12 cellular contexts compared by ENCODE assay signal in genomic region chr17:63537991-63538692, GRCh38. TPM values are rescaled to one million over a fixed set of nuclear protein-coding genes. Genes with fewer than 3 reads are reported as not detected.
DNase-seq lines count a peak whose midpoint lies in the region; ATAC-seq and TF ChIP-seq lines count a peak whose summit lies in the region.
"Had no signal": no experiment of that assay in that cellular context is flagged by ENCODE, and none has a peak within 500 bp of the region (broad histone marks: within the 10 kb centered on the region; RNA-seq: fewer than 3 reads in every experiment).

No MANE protein-coding gene starts in this region.

- no peaks in the 10 kb centered on the region for H3K36me3 Mint-ChIP-seq in activated T-helper 17 cell treated with anti-CD3 and anti-CD28 coated beads, Interleukin-2, amount 50 U/mL, for 72 hours (ENCODE audit: low read depth)

- intact Hi-C loops in left lung (cut with DNase I) (no loop called here), upper lobe of right lung (cut with DNase I) (no loop called here)

- no peaks in the 10 kb centered on the region for H3K9me3 Mint-ChIP-seq in activated T-helper 17 cell treated with anti-CD3 and anti-CD28 coated beads, Interleukin-2, amount 50 U/mL, for 72 hours
- H3K9me3 Mint-ChIP-seq: activated T-helper 1 cell treated with anti-CD3 and anti-CD28 coated beads, Interleukin-12 subunit alpha, Interleukin-12 subunit beta, Interleukin-2, Interleukin-4 antibody, amounts not matched to agents 30 ng/mL and 10 ng/mL and 1 ng/mL, durations not matched to agents 14 hours and 24 hours and 36 hours; CD4-positive, alpha-beta T cell had no signal

- no peaks in the 10 kb centered on the region for H3K9me3 ChIP-seq in left lung
- no peaks in the 10 kb centered on the region for H3K9me3 ChIP-seq in upper lobe of right lung
- no peaks in the 10 kb centered on the region for H3K9me3 ChIP-seq in effector memory CD4-positive, alpha-beta T cell (ENCODE audit: control insufficient read depth, low read length)

- H3K4me1 Mint-ChIP-seq in activated T-helper 17 cell treated with anti-CD3 and anti-CD28 coated beads, Interleukin-2, amount 50 U/mL, for 72 hours = no peaks in the 10 kb centered on the region

- H3K4me3 ChIP-seq in left lung (no peak overlapping the region), upper lobe of right lung (no peak overlapping the region)
- H3K4me3 ChIP-seq in effector memory CD4-positive, alpha-beta T cell (ENCODE audit: insufficient read depth, low read depth, low read length, poor library complexity, severe bottlenecking) = no peak overlapping the region

- H3K4me1 ChIP-seq in left lung (peaks cover 3 to 7% of the 10 kb centered on the region in 2 donors), upper lobe of right lung (peaks cover 6% of the 10 kb centered on the region)
- peaks cover 6% of the 10 kb centered on the region for H3K4me1 ChIP-seq in effector memory CD4-positive, alpha-beta T cell (ENCODE audit: control insufficient read depth, insufficient read depth, low read length, poor library complexity, severe bottlenecking)

- H3K36me3 ChIP-seq in left lung = no peaks in the 10 kb centered on the region
- no peaks in the 10 kb centered on the region for H3K36me3 ChIP-seq in upper lobe of right lung
- no peaks in the 10 kb centered on the region for H3K36me3 ChIP-seq in effector memory CD4-positive, alpha-beta T cell (ENCODE audit: control insufficient read depth, insufficient read depth, low read length)

- peak; percentile 32 for DNase-seq in stimulated activated CD4-positive, alpha-beta T cell treated with anti-CD3 and anti-CD28 coated beads, Interleukin-15, amount 100 ng/mL, for 24 hours
- no peak for DNase-seq in stimulated activated CD4-positive, alpha-beta T cell treated with anti-CD3 and anti-CD28 coated beads, Interleukin-4, amount 100 ng/mL, for 4 hours
- DNase-seq in left lung (peak in 1 of 2 donors; percentile 78), upper lobe of right lung (peak; percentile 65), NCI-H748 treated with DMSO at 0.1 percent for 48 hours (lab: John Stamatoyannopoulos, UW) (no peak), medulla oblongata (ENCODE audit: extremely low spot score) (no peak)
- DNase-seq in effector memory CD4-positive, alpha-beta T cell = no peak

- H3K27ac ChIP-seq in left lung (no peak overlapping the region), upper lobe of right lung (no peak overlapping the region)
- H3K27ac ChIP-seq in effector memory CD4-positive, alpha-beta T cell (ENCODE audit: insufficient read depth, low read length, poor library complexity, severe bottlenecking) = no peak overlapping the region
- H3K27ac ChIP-seq: epithelial cell of prostate had no signal

- peaks cover 19% of the 10 kb centered on the region for H3K27me3 Mint-ChIP-seq in activated T-helper 17 cell treated with anti-CD3 and anti-CD28 coated beads, Interleukin-2, amount 50 U/mL, for 72 hours

- no peak overlapping the region for H3K27ac Mint-ChIP-seq in activated T-helper 17 cell treated with anti-CD3 and anti-CD28 coated beads, Interleukin-2, amount 50 U/mL, for 72 hours
- H3K27ac Mint-ChIP-seq: activated T-helper 1 cell treated with anti-CD3 and anti-CD28 coated beads, Interleukin-12 subunit alpha, Interleukin-12 subunit beta, Interleukin-2, Interleukin-4 antibody, amounts not matched to agents 30 ng/mL and 10 ng/mL and 1 ng/mL, durations not matched to agents 14 hours and 24 hours and 36 hours; CD4-positive, alpha-beta T cell had no signal

- ATAC-seq in activated T-helper 17 cell treated with anti-CD3 and anti-CD28 coated beads, Interleukin-2, amount 50 U/mL, for 72 hours (replicated peaks) = peak; percentile 24
- ATAC-seq in left lung = peak; percentile 66
- peak; percentile 41 for ATAC-seq in upper lobe of right lung

- peak overlapping the region; percentile 43 for H3K4me3 Mint-ChIP-seq in activated T-helper 17 cell treated with anti-CD3 and anti-CD28 coated beads, Interleukin-2, amount 50 U/mL, for 72 hours
- H3K4me3 Mint-ChIP-seq: activated T-helper 1 cell treated with anti-CD3 and anti-CD28 coated beads, Interleukin-12 subunit alpha, Interleukin-12 subunit beta, Interleukin-2, Interleukin-4 antibody, amounts not matched to agents 30 ng/mL and 10 ng/mL and 1 ng/mL, durations not matched to agents 14 hours and 24 hours and 36 hours; CD4-positive, alpha-beta T cell had no signal

- no peak for TF ChIP-seq CTCF in left lung (IDR thresholded peaks at IDR 0.05)
- TF ChIP-seq CTCF in upper lobe of right lung (IDR thresholded peaks at IDR 0.05) = no peak

- H3K27me3 ChIP-seq in left lung (peaks cover 28 to 38% of the 10 kb centered on the region in 2 donors), upper lobe of right lung (peaks cover 42% of the 10 kb centered on the region)
- H3K27me3 ChIP-seq in effector memory CD4-positive, alpha-beta T cell (replicated peaks; ENCODE audit: control insufficient read depth, insufficient read depth, low read length, poor library complexity, severe bottlenecking) = peaks cover 6% of the 10 kb centered on the region

RNA-seq across cellular contexts. Expression of gene DCAF7, which starts 12.1 kb away (rescaled TPM):
- total RNA-seq in activated T-helper 17 cell treated with anti-CD3 and anti-CD28 coated beads, Interleukin-2, amount 50 U/mL, for 72 hours = 100 to 1,000 TPM; 108 to 115 TPM
- total RNA-seq in left lung (10 to 100 TPM; 83.7 to 86.0 TPM), upper lobe of right lung (79.9 TPM)

RNA-seq across cellular contexts. Expression of gene KCNH6, which starts 15.0 kb away (rescaled TPM):
- under 1 TPM in 1 of 2 donors, not detected in 1; 0.05 TPM for total RNA-seq in activated T-helper 17 cell treated with anti-CD3 and anti-CD28 coated beads, Interleukin-2, amount 50 U/mL, for 72 hours
- under 1 TPM; 0.41 to 0.71 TPM for total RNA-seq in left lung
- total RNA-seq in upper lobe of right lung = not detected
- total RNA-seq: activated T-helper 1 cell treated with anti-CD3 and anti-CD28 coated beads, Interleukin-12 subunit alpha, Interleukin-12 subunit beta, Interleukin-2, Interleukin-4 antibody, amounts not matched to agents 30 ng/mL and 10 ng/mL and 1 ng/mL, durations not matched to agents 14 hours and 24 hours and 36 hours; CD4-positive, alpha-beta T cell; mononuclear cell had no signal

Comparison
In these comparisons a context has a peak if more than half of its experiments do, and no peak if none do; other contexts are left out.
1. DNase-seq: peak in stimulated activated CD4-positive, alpha-beta T cell treated with anti-CD3 and anti-CD28 coated beads, Interleukin-15, amount 100 ng/mL, for 24 hours (single experiment) and upper lobe of right lung (single experiment); none in stimulated activated CD4-positive, alpha-beta T cell treated with anti-CD3 and anti-CD28 coated beads, Interleukin-4, amount 100 ng/mL, for 4 hours (0 of 2), NCI-H748 treated with DMSO at 0.1 percent for 48 hours (single experiment), medulla oblongata (single experiment) and effector memory CD4-positive, alpha-beta T cell (0 of 3).
2. Peak in every context shown above with its lines, with median percentiles within 50 percentile points of each other: ATAC-seq.